ENCODE assay signal across 1 cellular context in the genomic region with DNA sequence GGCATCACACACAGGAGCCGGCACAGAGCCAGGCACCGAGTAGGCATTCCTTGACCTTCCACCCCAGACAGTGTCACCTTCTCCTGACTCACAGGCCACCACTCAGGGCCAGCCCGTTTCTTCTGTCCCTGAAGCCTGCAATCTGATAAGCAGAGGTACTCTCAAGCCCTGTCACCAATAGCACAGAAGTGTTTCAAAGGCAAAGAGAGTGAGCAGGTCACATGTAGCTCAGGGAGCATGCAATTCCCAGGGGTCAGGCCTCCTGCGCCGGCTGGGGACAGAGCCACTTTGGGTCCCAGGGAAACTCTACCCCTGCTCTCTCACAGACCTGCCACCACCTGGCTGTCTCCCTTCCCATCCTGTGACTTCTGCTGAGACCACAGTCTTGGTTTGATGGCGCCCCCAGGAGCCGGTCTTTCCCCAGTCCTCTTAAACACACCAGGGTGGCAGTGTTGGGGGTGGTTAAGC.
TF ChIP-seq lines count a peak whose summit lies in the region.

No MANE protein-coding gene starts in this region.

TF ChIP-seq in HepG2, 621 proteins besides CTCF, POLR2A, EP300 and RAD21 (continued from another document):
- TF ChIP-seq, protein P1, sequence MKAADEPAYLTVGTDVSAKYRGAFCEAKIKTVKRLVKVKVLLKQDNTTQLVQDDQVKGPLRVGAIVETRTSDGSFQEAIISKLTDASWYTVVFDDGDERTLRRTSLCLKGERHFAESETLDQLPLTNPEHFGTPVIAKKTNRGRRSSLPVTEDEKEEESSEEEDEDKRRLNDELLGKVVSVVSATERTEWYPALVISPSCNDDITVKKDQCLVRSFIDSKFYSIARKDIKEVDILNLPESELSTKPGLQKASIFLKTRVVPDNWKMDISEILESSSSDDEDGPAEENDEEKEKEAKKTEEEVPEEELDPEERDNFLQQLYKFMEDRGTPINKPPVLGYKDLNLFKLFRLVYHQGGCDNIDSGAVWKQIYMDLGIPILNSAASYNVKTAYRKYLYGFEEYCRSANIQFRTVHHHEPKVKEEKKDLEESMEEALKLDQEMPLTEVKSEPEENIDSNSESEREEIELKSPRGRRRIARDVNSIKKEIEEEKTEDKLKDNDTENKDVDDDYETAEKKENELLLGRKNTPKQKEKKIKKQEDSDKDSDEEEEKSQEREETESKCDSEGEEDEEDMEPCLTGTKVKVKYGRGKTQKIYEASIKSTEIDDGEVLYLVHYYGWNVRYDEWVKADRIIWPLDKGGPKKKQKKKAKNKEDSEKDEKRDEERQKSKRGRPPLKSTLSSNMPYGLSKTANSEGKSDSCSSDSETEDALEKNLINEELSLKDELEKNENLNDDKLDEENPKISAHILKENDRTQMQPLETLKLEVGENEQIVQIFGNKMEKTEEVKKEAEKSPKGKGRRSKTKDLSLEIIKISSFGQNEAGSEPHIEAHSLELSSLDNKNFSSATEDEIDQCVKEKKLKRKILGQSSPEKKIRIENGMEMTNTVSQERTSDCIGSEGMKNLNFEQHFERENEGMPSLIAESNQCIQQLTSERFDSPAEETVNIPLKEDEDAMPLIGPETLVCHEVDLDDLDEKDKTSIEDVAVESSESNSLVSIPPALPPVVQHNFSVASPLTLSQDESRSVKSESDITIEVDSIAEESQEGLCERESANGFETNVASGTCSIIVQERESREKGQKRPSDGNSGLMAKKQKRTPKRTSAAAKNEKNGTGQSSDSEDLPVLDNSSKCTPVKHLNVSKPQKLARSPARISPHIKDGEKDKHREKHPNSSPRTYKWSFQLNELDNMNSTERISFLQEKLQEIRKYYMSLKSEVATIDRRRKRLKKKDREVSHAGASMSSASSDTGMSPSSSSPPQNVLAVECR (CRISPR knock-in tag; IDR thresholded peaks at IDR 0.05; ENCODE audit: borderline replicate concordance), result peak; percentile 59; the same call in 1 of the 2 replicates
- no peak for TF ChIP-seq MTA3 (CRISPR knock-in tag; IDR thresholded peaks at IDR 0.05)
- no peak for TF ChIP-seq ZNF180 (CRISPR knock-in tag; IDR thresholded peaks at IDR 0.05; ENCODE audit: borderline replicate concordance, low read depth)
- TF ChIP-seq ZBTB38 (CRISPR knock-in tag; IDR thresholded peaks at IDR 0.05), result no peak
- no peak for TF ChIP-seq KAT2B (IDR thresholded peaks at IDR 0.05; ENCODE audit: borderline replicate concordance, low read depth, low read length)
- TF ChIP-seq HNF4A (CRISPR knock-in tag; IDR thresholded peaks at IDR 0.05), result peak; percentile 34
